ENCODE assay signal across 27 cellular contexts in genomic region chr17:20207295-20207985, GRCh38.
DNase-seq lines count a peak whose midpoint lies in the region; ATAC-seq, FAIRE-seq and TF ChIP-seq lines count a peak whose summit lies in the region.
"Had no signal": no experiment of that assay in that cellular context is flagged by ENCODE, and none has a peak within 500 bp of the region (broad histone marks: within the 10 kb centered on the region; RNA-seq: fewer than 3 reads in every experiment).

No MANE protein-coding gene starts in this region.

- H3K36me3 ChIP-seq in RWPE2 (ENCODE audit: low read depth) (peaks cover 22% of the 10 kb centered on the region), osteoblast (ENCODE audit: insufficient read depth, low read length) (peaks cover 8% of the 10 kb centered on the region)
- H3K36me3 ChIP-seq: HAP-1, left lung, sigmoid colon had no signal

- H2AFZ ChIP-seq in osteoblast (ENCODE audit: low read length) = no peak overlapping the region

- FAIRE-seq in GM12891 (lab: Jason Lieb, UNC) (peak; percentile 5), colon (lab: Jason Lieb, UNC) (peak; percentile 68)
- FAIRE-seq: G401.6, urothelium cell line had no signal

- H3K79me2 ChIP-seq in osteoblast (ENCODE audit: insufficient read depth, low read length) = peaks cover 33% of the 10 kb centered on the region

- DNase-seq in GM12891 (ENCODE audit: insufficient read length, low spot score) (no peak), RWPE2 (ENCODE audit: low spot score) (no peak), osteoblast (ENCODE audit: insufficient read length, low spot score, missing footprints) (no peak), NCI-H748 treated with DMSO at 0.1 percent for 48 hours (lab: John Stamatoyannopoulos, UW) (no peak), type B pancreatic cell (ENCODE audit: extremely low spot score, unreplicated experiment) (no peak)
- DNase-seq: activated CD4-positive, alpha-beta T cell treated with anti-CD3 and anti-CD28 coated beads, Interleukin-2, amount 50 U/mL, for 1 hour; activated effector memory CD4-positive, alpha-beta T cell treated with Interleukin-2 at 50 U/mL for 16 hours; CD8-positive, alpha-beta T cell; DMS153; left lung; NCI-H1694 treated with DMSO at 0.1 percent for 48 hours; NCI-H2227 treated with DMSO at 0.1 percent for 48 hours; NCI-H82; nephron progenitor cell; SHP77 treated with DMSO at 0.1 percent for 48 hours; sigmoid colon; stimulated activated CD8-positive, alpha-beta memory T cell treated with anti-CD3 and anti-CD28 coated beads, Interleukin-4, amount 100 ng/mL, for 48 hours; T-cell had no signal

- H3K9me3 Mint-ChIP-seq in type B pancreatic cell = peaks cover 5% of the 10 kb centered on the region
- H3K9me3 Mint-ChIP-seq: CD8-positive, alpha-beta T cell had no signal

- TF ChIP-seq CTCF in RWPE2 (IDR thresholded peaks at IDR 0.05; ENCODE audit: poor library complexity, severe bottlenecking) (no peak), osteoblast (IDR thresholded peaks at IDR 0.05; ENCODE audit: extremely low read depth, low read depth, low read length) (no peak), type B pancreatic cell (conservative IDR thresholded peaks at IDR 0.05) (no peak)

- H3K4me1 ChIP-seq in RWPE2 (ENCODE audit: insufficient read depth, poor library complexity, severe bottlenecking) (peaks cover 48% of the 10 kb centered on the region), osteoblast (ENCODE audit: insufficient read depth, low read length) (peaks cover 45% of the 10 kb centered on the region)

- peaks cover 22% of the 10 kb centered on the region for H3K36me3 Mint-ChIP-seq in type B pancreatic cell
- H3K36me3 Mint-ChIP-seq: CD8-positive, alpha-beta T cell had no signal

- no peaks in the 10 kb centered on the region for H3K9me3 ChIP-seq in RWPE2 (ENCODE audit: severe bottlenecking)
- no peaks in the 10 kb centered on the region for H3K9me3 ChIP-seq in osteoblast (ENCODE audit: low read depth, low read length)
- H3K9me3 ChIP-seq: HAP-1, left lung, sigmoid colon had no signal

- H3K27ac Mint-ChIP-seq in type B pancreatic cell = no peak overlapping the region
- H3K27ac Mint-ChIP-seq: CD8-positive, alpha-beta T cell; mesothelial cell of epicardium; nephron progenitor cell had no signal

- H3K4me3 Mint-ChIP-seq in type B pancreatic cell = no peak overlapping the region
- H3K4me3 Mint-ChIP-seq: brain; CD8-positive, alpha-beta T cell; mesothelial cell of epicardium; nephron progenitor cell; T-cell had no signal

- H3K4me2 ChIP-seq in osteoblast (ENCODE audit: insufficient read depth, low read length) = peak overlapping the region; percentile 35
- H3K4me2 ChIP-seq: KMS-11 had no signal

- no peak for TF ChIP-seq POLR2A in GM12891 (IDR thresholded peaks at IDR 0.05; ENCODE audit: low read depth, low read length)

- H4K20me1 ChIP-seq in osteoblast (ENCODE audit: insufficient read depth, low read length) = no peaks in the 10 kb centered on the region

- H3K27ac ChIP-seq in RWPE2 (ENCODE audit: poor library complexity, severe bottlenecking) = peak overlapping the region; percentile 98
- peak overlapping the region; percentile 71 for H3K27ac ChIP-seq in osteoblast (ENCODE audit: low read depth, low read length)
- H3K27ac ChIP-seq: KMS-11 had no signal

- H3K4me1 Mint-ChIP-seq in type B pancreatic cell (ENCODE audit: unreplicated experiment) = no peaks in the 10 kb centered on the region

- H3K4me3 ChIP-seq in RWPE2 (ENCODE audit: severe bottlenecking) (no peak overlapping the region), osteoblast (ENCODE audit: insufficient read depth, low read length) (no peak overlapping the region)
- H3K4me3 ChIP-seq: HAP-1, left lung, sigmoid colon had no signal

- H3K27me3 ChIP-seq in RWPE2 (ENCODE audit: insufficient read depth, poor library complexity, severe bottlenecking) = no peaks in the 10 kb centered on the region
- H3K27me3 ChIP-seq in osteoblast (ENCODE audit: insufficient read depth, low read length) = no peaks in the 10 kb centered on the region
- H3K27me3 ChIP-seq: left lung, sigmoid colon had no signal

- peak; percentile 33; the same call in 1 of the 3 replicates for ATAC-seq in RWPE2 (ENCODE audit: low read depth)
- no peak for ATAC-seq in HG03432 (IDR thresholded peaks at IDR 0.05; ENCODE audit: unreplicated experiment)
- ATAC-seq in HG02759 (IDR thresholded peaks at IDR 0.05; ENCODE audit: unreplicated experiment) = no peak
- ATAC-seq: CD8-positive, alpha-beta T cell; T-cell had no signal

- H3K27me3 Mint-ChIP-seq in type B pancreatic cell = no peaks in the 10 kb centered on the region
- H3K27me3 Mint-ChIP-seq: T-cell had no signal

TF ChIP-seq in GM12891, 5 proteins besides CTCF, POLR2A, EP300 and RAD21:
- TF ChIP-seq POU2F2 (IDR thresholded peaks at IDR 0.05; ENCODE audit: low read depth, low read length) = no peak
- TF ChIP-seq PAX5 (IDR thresholded peaks at IDR 0.05; ENCODE audit: insufficient read depth, low read length, severe bottlenecking) = no peak
- TF ChIP-seq POLR2AphosphoS5 (IDR thresholded peaks at IDR 0.05; ENCODE audit: low read depth, low read length) = no peak
- TF ChIP-seq SPI1 (IDR thresholded peaks at IDR 0.05; ENCODE audit: low read depth, low read length) = no peak
- TF ChIP-seq TAF1 (IDR thresholded peaks at IDR 0.05; ENCODE audit: low read depth, low read length) = no peak
